In the genomic region with DNA sequence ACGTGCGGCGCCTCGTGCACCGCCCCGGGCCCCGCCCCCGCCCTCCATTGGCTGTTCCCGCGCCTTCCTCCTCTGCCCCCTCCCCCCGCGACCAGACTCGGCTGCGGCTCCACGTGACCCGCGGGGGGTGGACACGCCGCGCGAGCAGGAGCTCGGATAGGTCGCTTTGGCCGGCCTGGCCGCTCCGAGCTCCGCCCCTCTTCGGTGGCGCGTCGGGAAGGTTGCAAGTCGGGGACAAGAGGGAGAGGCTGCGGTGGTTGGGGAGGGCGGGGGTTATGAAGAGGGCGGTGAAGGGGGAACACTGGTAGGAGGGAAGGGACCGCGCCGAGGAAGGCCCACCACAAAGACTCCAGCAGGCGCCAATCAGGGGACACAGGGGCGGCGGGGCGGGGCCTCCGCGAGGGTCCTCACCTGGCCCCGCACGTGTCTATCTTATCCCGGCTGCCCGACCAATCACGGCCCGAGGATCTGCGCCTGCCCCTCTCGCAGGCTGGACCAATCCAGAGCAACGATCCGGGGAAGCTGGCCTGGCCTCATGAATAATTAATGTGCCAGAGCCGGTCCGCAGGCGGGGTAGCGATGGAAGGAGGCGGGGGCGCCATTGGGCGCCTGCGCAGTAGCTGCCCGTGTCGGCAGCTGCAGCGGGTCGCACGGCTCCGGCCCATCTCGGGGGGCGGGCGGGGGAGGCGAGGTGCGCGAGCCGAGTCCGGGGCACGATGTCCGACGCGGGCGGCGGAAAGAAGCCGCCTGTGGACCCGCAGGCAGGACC, we compare ENCODE assay signal across 8 cellular contexts. TPM values are rescaled to one million over a fixed set of nuclear protein-coding genes. Genes with fewer than 3 reads are reported as not detected.
DNase-seq lines count a peak whose midpoint lies in the region; ATAC-seq, FAIRE-seq and TF ChIP-seq lines count a peak whose summit lies in the region.

A gene with protein sequence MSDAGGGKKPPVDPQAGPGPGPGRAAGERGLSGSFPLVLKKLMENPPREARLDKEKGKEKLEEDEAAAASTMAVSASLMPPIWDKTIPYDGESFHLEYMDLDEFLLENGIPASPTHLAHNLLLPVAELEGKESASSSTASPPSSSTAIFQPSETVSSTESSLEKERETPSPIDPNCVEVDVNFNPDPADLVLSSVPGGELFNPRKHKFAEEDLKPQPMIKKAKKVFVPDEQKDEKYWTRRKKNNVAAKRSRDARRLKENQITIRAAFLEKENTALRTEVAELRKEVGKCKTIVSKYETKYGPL (plus strand): TSS at position 614 of the 769 bp plus-strand sequence. CDS start 103 bp downstream, at position 717.

- H3K4me1 ChIP-seq in keratinocyte (ENCODE audit: control insufficient read depth, extremely low read depth, insufficient read depth, low read length) = peaks cover 18% of the 10 kb centered on the region

- peak; percentile 77 for FAIRE-seq in keratinocyte (lab: Jason Lieb, UNC)

- peak within 1 kb of the TSS; percentile 99 for H3K27ac Mint-ChIP-seq in chondrocyte (ENCODE audit: unreplicated experiment)

- H3K4me3 ChIP-seq in keratinocyte (ENCODE audit: control insufficient read depth in 2 of 3, extremely low read depth in 1 of 3, insufficient read depth in 2 of 3, low read depth in 1 of 3, low read length in 3 of 3) = peak within 1 kb of the TSS; percentile 73 to 88 (median 81)

- no peaks in the 10 kb centered on the region for H3K27me3 ChIP-seq in keratinocyte (ENCODE audit: control insufficient read depth, extremely low read depth, insufficient read depth, low read length)

- H3K4me2 ChIP-seq in keratinocyte (ENCODE audit: control insufficient read depth, extremely low read depth, insufficient read depth, low read depth, low read length) = peak within 1 kb of the TSS; percentile 98

- H3K9me3 ChIP-seq in keratinocyte (ENCODE audit: control insufficient read depth, low read depth, low read length) = no peaks in the 10 kb centered on the region

- H3K79me2 ChIP-seq in keratinocyte (ENCODE audit: control insufficient read depth, insufficient read depth, low read length) = no peaks in the 10 kb centered on the region

- peak; percentile 84 for ATAC-seq in HG03439 (IDR thresholded peaks at IDR 0.05; ENCODE audit: unreplicated experiment)

- peak within 1 kb of the TSS; percentile 86 for H3K4me3 Mint-ChIP-seq in chondrocyte (ENCODE audit: unreplicated experiment)

- dilution Hi-C loops in keratinocyte (cut with MboI; ENCODE audit: extremely low pct_ligation_motif_present, low sequenced_read_pairs) = no loop called here

- H3K4me1 Mint-ChIP-seq in chondrocyte (ENCODE audit: low read depth) = peaks cover 17% of the 10 kb centered on the region

- no peaks in the 10 kb centered on the region for H3K27me3 Mint-ChIP-seq in chondrocyte (ENCODE audit: low read depth)

- H3K9ac ChIP-seq in keratinocyte (ENCODE audit: control insufficient read depth, extremely low read depth, insufficient read depth, low read length) = peak within 1 kb of the TSS; percentile 98

- H3K9me3 Mint-ChIP-seq in chondrocyte (ENCODE audit: low read depth) = no peaks in the 10 kb centered on the region

- peak within 1 kb of the TSS; percentile 89 for H2AFZ ChIP-seq in keratinocyte (ENCODE audit: control insufficient read depth, low read length)

- no peaks in the 10 kb centered on the region for H3K36me3 Mint-ChIP-seq in chondrocyte (ENCODE audit: low read depth)

- H4K20me1 ChIP-seq in keratinocyte (ENCODE audit: control insufficient read depth, extremely low read depth, insufficient read depth, low read length) = no peaks in the 10 kb centered on the region

- peak; percentile 95 to 96 for DNase-seq in AML-193 (lab: John Stamatoyannopoulos, UW)
- peak; percentile 99 for DNase-seq in GM19238 (ENCODE audit: insufficient read length, low spot score)
- peak; percentile 96 for DNase-seq in NCI-H510A (lab: John Stamatoyannopoulos, UW)
- DNase-seq in activated CD4-positive, alpha-beta T cell treated with anti-CD3 and anti-CD28 coated beads for 24 hours (ENCODE audit: low read depth in 2 of 2) = peak; percentile 94 to 97
- DNase-seq in chondrocyte (ENCODE audit: low spot score) = peak; percentile 99
- DNase-seq in keratinocyte (ENCODE audit: low read depth, low spot score) = peak; percentile 85
- DNase-seq in stimulated activated CD4-positive, alpha-beta T cell treated with anti-CD3 and anti-CD28 coated beads, Interleukin-12 subunit alpha, Interleukin-12 subunit beta, amount 100 ng/mL, for 48 hours (ENCODE audit: low read depth in 2 of 3, low spot score in 1 of 3) = peak; percentile 93 to 97 (median 96)

- TF ChIP-seq CTCF in chondrocyte (IDR thresholded peaks at IDR 0.05) = no peak
- TF ChIP-seq CTCF in keratinocyte (optimal IDR thresholded peaks at IDR 0.05 in 1 of 3, IDR thresholded peaks at IDR 0.05 in 1 of 3, conservative IDR thresholded peaks at IDR 0.05 in 1 of 3; ENCODE audit: extremely low read depth in 1 of 3, insufficient read depth in 2 of 3, low read length in 3 of 3) = no peak

- no peaks in the 10 kb centered on the region for H3K9me1 ChIP-seq in keratinocyte (ENCODE audit: control insufficient read depth, extremely low read depth, insufficient read depth, low read length)

- no peaks in the 10 kb centered on the region for H3K36me3 ChIP-seq in keratinocyte (ENCODE audit: control insufficient read depth in 2 of 2, extremely low read depth in 1 of 2, insufficient read depth in 2 of 2, low read length in 2 of 2)

- H3K27ac ChIP-seq in keratinocyte (ENCODE audit: control insufficient read depth, insufficient read depth, low read length) = peak within 1 kb of the TSS; percentile 99

RNA-seq across cellular contexts. Expression of the gene that starts here (rescaled TPM):
- 3.2 to 5.9 TPM (median 3.6 TPM) in 3 replicates for total RNA-seq in chondrocyte
- polyA plus RNA-seq in keratinocyte = 8.6 to 12.4 TPM (median 12.0 TPM) in 3 replicates
- polyA plus RNA-seq in keratinocyte (2011; ENCODE audit: low read depth) = 2.9 TPM
- polyA plus RNA-seq in keratinocyte (2011; cell fraction: cytosol; rRNA removed) = 6.6 and 12.4 TPM in 2 replicates
- polyA plus RNA-seq in keratinocyte (2011; cell fraction: nucleus; rRNA removed) = 5.3 and 15.9 TPM in 2 replicates
- 5.1 and 8.5 TPM in 2 replicates for polyA plus RNA-seq in keratinocyte (2012; ENCODE audit: low replicate concordance)
- polyA minus RNA-seq in keratinocyte = 17.3 to 62.3 TPM (median 17.4 TPM) in 3 replicates
- 6.5 TPM for polyA minus RNA-seq in keratinocyte (2011; cell fraction: cytosol; rRNA and poly(A)+ RNA removed)
- polyA minus RNA-seq in keratinocyte (2011; cell fraction: nucleus; rRNA and poly(A)+ RNA removed) = 3.6 and 11.4 TPM in 2 replicates

Comparison
In these comparisons a context has a peak if more than half of its experiments do, and no peak if none do; other contexts are left out.
1. Peak in every context shown above with its lines: DNase-seq, ATAC-seq, H3K4me3 ChIP-seq and H3K27ac ChIP-seq.